In the genomic region with DNA sequence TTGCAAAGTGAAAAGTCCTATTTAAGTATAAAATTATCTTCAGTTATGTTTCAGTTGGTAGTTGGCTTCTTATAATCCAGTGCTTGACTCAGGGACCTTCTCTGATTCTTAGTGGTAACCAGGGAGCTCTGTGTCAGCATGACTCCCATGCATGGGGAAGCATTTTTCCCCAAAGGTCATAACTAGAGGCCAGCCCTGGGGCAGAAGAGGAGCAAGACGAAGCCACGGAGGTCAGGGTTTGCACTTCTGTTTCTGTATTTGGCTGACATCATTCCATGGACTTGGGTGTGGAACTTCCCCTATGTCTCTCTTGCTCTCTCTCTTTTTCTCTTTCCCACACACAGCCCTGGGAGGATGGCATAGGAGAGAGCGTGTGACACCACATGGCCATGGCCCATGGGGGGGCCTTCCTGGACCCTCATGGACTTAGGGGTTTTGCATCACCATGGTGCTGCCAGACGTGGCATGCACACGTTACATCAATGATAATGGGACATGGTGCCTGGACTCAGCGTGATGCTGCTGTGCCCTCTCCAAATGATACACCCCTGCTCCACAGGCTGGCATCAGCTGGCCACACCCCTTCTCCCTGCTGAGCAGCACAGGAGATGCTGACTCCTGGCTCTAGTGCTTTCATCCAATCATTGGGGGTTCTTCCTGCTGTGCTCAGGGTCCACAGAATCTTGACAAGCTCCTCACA, we compare ENCODE assay signal across 26 cellular contexts.
"Had no signal": no experiment of that assay in that cellular context is flagged by ENCODE, and none has a peak within 500 bp of the region (broad histone marks: within the 10 kb centered on the region; RNA-seq: fewer than 3 reads in every experiment).

No MANE protein-coding gene starts in this region.

- H3K27me3 Mint-ChIP-seq: brain had no signal

- H3K79me2 ChIP-seq: parathyroid adenoma had no signal

- ATAC-seq: activated CD4-positive, CD25-positive, alpha-beta regulatory T cell treated with anti-CD3 and anti-CD28 coated beads, Interleukin-2, amount 50 U/mL, for 24 hours; gastrocnemius medialis; left lung; lower lobe of right lung; mucosa of descending colon; psoas muscle had no signal

- H3K9me3 ChIP-seq: ascending aorta, colonic mucosa, gastrocnemius medialis, left lung, lower lobe of right lung, mucosa of descending colon, psoas muscle, tibial nerve had no signal

- H3K36me3 Mint-ChIP-seq: activated naive CD8-positive, alpha-beta T cell treated with anti-CD3 and anti-CD28 coated beads for 36 hours; brain had no signal

- H2AFZ ChIP-seq: parathyroid adenoma had no signal

- H3K27ac ChIP-seq: ascending aorta, cardiac muscle cell, colonic mucosa, epithelial cell of prostate, gastrocnemius medialis, left lung, lower lobe of right lung, parathyroid adenoma, psoas muscle, tibial nerve, VCaP had no signal

- H3K9me3 Mint-ChIP-seq: activated naive CD4-positive, alpha-beta T cell treated with anti-CD3 and anti-CD28 coated beads for 36 hours; activated naive CD8-positive, alpha-beta T cell treated with anti-CD3 and anti-CD28 coated beads for 36 hours; brain had no signal

- H3K27ac Mint-ChIP-seq: activated naive CD4-positive, alpha-beta T cell treated with anti-CD3 and anti-CD28 coated beads for 36 hours; activated naive CD8-positive, alpha-beta T cell treated with anti-CD3 and anti-CD28 coated beads for 36 hours; brain had no signal

- H3K36me3 ChIP-seq: ascending aorta, cardiac muscle cell, colonic mucosa, gastrocnemius medialis, left lung, lower lobe of right lung, tibial nerve had no signal

- H3K4me1 ChIP-seq: colonic mucosa, parathyroid adenoma, psoas muscle had no signal

- H3K4me1 Mint-ChIP-seq: activated naive CD8-positive, alpha-beta T cell treated with anti-CD3 and anti-CD28 coated beads for 36 hours; brain had no signal

- H3K4me3 ChIP-seq: ascending aorta, cardiac muscle cell, colonic mucosa, gastrocnemius medialis, left lung, lower lobe of right lung, mucosa of descending colon, psoas muscle, tibial nerve had no signal

- H3K4me3 Mint-ChIP-seq: activated naive CD4-positive, alpha-beta T cell treated with anti-CD3 and anti-CD28 coated beads for 36 hours; activated naive CD8-positive, alpha-beta T cell treated with anti-CD3 and anti-CD28 coated beads for 36 hours; brain had no signal

- H3K27me3 ChIP-seq: ascending aorta, cardiac muscle cell, colonic mucosa, gastrocnemius medialis, left lung had no signal

- DNase-seq: activated CD4-positive, alpha-beta T cell treated with anti-CD3 and anti-CD28 coated beads for 48 hours; activated CD4-positive, alpha-beta T cell treated with anti-CD3 and anti-CD28 coated beads, Interleukin-2, amount 50 U/mL, for 48 hours; activated CD8-positive, alpha-beta memory T cell treated with anti-CD3 and anti-CD28 coated beads for 24 hours; activated effector memory CD4-positive, alpha-beta T cell treated with anti-CD3 and anti-CD28 coated beads, Interleukin-2, amount 50 U/mL, for 16 hours; activated naive CD4-positive, alpha-beta T cell treated with anti-CD3 and anti-CD28 coated beads for 36 hours; activated naive CD8-positive, alpha-beta T cell treated with anti-CD3 and anti-CD28 coated beads for 36 hours; cerebellar nuclear complex; colonic mucosa; effector CD8-positive, alpha-beta T cell; gastrocnemius medialis; glutamatergic neuron; left lung; lower lobe of right lung; mucosa of descending colon; nucleus accumbens; psoas muscle; stimulated activated CD4-positive, alpha-beta T cell treated with anti-CD3 and anti-CD28 coated beads, Interleukin-15, amount 100 ng/mL, for 24 hours; stimulated activated naive CD4-positive, alpha-beta T cell had no signal

- H3K9ac ChIP-seq: parathyroid adenoma had no signal
